ENCODE assay signal across 14 cellular contexts in the genomic region with DNA sequence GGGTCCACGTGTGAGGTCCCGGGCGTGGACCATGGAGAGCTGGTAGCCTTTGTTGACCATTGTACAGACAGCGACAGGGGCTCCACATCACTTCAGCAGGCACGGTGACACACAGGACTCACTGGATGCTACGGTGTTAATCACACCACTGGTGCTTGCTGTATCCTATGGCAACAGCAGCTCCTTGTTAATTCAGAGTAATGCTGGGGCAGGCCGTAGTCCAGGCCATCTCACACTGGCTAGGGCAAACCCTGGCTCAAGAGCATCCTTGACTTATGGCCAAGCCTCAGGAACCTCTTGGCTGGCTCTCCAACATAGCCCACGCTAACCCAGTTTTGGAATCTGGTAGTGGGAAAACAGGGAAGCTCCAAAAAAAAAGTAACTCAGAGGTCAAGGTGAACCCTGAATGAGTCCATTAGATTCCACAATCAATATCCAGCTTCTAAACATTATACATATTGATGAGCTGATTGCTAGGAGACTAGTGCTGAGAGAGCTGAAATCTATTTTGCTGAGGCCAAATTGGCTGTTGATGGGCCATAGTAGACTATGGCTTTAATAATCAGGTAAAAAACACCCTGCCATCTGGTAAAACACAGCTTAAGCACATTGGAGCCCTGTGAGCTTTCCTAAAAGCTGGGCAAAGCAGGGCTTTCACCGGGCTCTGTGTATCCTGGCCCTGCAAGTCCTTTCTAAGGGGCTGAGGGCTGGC.
DNase-seq lines count a peak whose midpoint lies in the region; ATAC-seq lines count a peak whose summit lies in the region.
"Had no signal": no experiment of that assay in that cellular context is flagged by ENCODE, and none has a peak within 500 bp of the region (broad histone marks: within the 10 kb centered on the region; RNA-seq: fewer than 3 reads in every experiment).

No MANE protein-coding gene starts in this region.

- H3K9me3 ChIP-seq in skeletal muscle satellite cell (replicated peaks; ENCODE audit: low read length) = no peaks in the 10 kb centered on the region
- H3K9me3 ChIP-seq: pancreas, Peyer's patch had no signal

- H3K4me2 ChIP-seq in skeletal muscle satellite cell (ENCODE audit: low read length) = peak overlapping the region; percentile 37

- H3K4me3 ChIP-seq in skeletal muscle satellite cell (ENCODE audit: low read length) = no peak overlapping the region
- H3K4me3 ChIP-seq: pancreas, Peyer's patch had no signal

- peak; percentile 24 for DNase-seq in NCI-H510A treated with DMSO at 0.1 percent for 48 hours (lab: John Stamatoyannopoulos, UW)
- DNase-seq in NCI-H510A (lab: John Stamatoyannopoulos, UW) = no peak
- peak; percentile 50 for DNase-seq in NCI-H2196 (lab: John Stamatoyannopoulos, UW; ENCODE audit: unreplicated experiment)
- peak; percentile 28 for DNase-seq in fibroblast of gingiva (ENCODE audit: low read depth)
- no peak for DNase-seq in ureter (ENCODE audit: low spot score)
- DNase-seq: activated CD4-positive, alpha-beta T cell treated with anti-CD3 and anti-CD28 coated beads for 4 hours; activated gamma-delta T cell; KG1; NCI-H2107; pancreas; Peyer's patch had no signal

- H3K36me3 ChIP-seq in skeletal muscle satellite cell (ENCODE audit: insufficient read depth, low read length) = no peaks in the 10 kb centered on the region
- H3K36me3 ChIP-seq: pancreas, Peyer's patch had no signal

- H3K27me3 ChIP-seq in skeletal muscle satellite cell (ENCODE audit: control insufficient read depth, insufficient read depth, low read length) = no peaks in the 10 kb centered on the region
- H3K27me3 ChIP-seq: pancreas, Peyer's patch had no signal

- H3K9ac ChIP-seq in skeletal muscle satellite cell (ENCODE audit: low read depth, low read length) = no peak overlapping the region

- ATAC-seq in GM19324 (IDR thresholded peaks at IDR 0.05; ENCODE audit: low FRiP score, unreplicated experiment) = no peak
- no peak for ATAC-seq in HG02571 (IDR thresholded peaks at IDR 0.05; ENCODE audit: unreplicated experiment)
- ATAC-seq: pancreas had no signal

- H3K4me1 ChIP-seq in skeletal muscle satellite cell (ENCODE audit: control insufficient read depth, insufficient read depth, low read length) = peaks cover 8% of the 10 kb centered on the region

Comparison
In these comparisons a context has a peak if more than half of its experiments do, and no peak if none do; other contexts are left out.
1. DNase-seq: peak in NCI-H510A treated with DMSO at 0.1 percent for 48 hours (single experiment), NCI-H2196 (single experiment) and fibroblast of gingiva (single experiment); none in NCI-H510A (single experiment) and ureter (single experiment).